Comparison of ENCODE assay signal across 1 cellular context in genomic region chr14:75428230-75429104, GRCh38.
TF ChIP-seq lines count a peak whose summit lies in the region.

No MANE protein-coding gene starts in this region.

TF ChIP-seq in H1, 55 proteins besides CTCF, POLR2A, EP300 and RAD21 (continued from another document):
- no peak for TF ChIP-seq CREB1 (IDR thresholded peaks at IDR 0.05)
- TF ChIP-seq SAP30 (IDR thresholded peaks at IDR 0.05; ENCODE audit: insufficient read depth, insufficient replicate concordance, low read length), result no peak
- no peak for TF ChIP-seq SIX5 (IDR thresholded peaks at IDR 0.05; ENCODE audit: low read depth, low read length)
- no peak for TF ChIP-seq TCF12 (IDR thresholded peaks at IDR 0.05; ENCODE audit: low read depth, low read length)
- no peak for TF ChIP-seq RXRA (IDR thresholded peaks at IDR 0.05; ENCODE audit: insufficient read depth, low read depth, low read length)
- TF ChIP-seq ATF2 (IDR thresholded peaks at IDR 0.05; ENCODE audit: low read length), result no peak
- no peak for TF ChIP-seq MAX (IDR thresholded peaks at IDR 0.05)
- TF ChIP-seq SUZ12 (IDR thresholded peaks at IDR 0.05; ENCODE audit: low read length), result no peak
- no peak for TF ChIP-seq SIRT6 (IDR thresholded peaks at IDR 0.05; ENCODE audit: low read length)
- TF ChIP-seq ATF3 (IDR thresholded peaks at IDR 0.05; ENCODE audit: insufficient read depth, low read depth, low read length), result no peak
- no peak for TF ChIP-seq ASH2L (IDR thresholded peaks at IDR 0.05; ENCODE audit: low read length)
- TF ChIP-seq BRCA1 (IDR thresholded peaks at IDR 0.05; ENCODE audit: low read depth, low read length), result no peak
- TF ChIP-seq GTF2F1 (IDR thresholded peaks at IDR 0.05; ENCODE audit: borderline replicate concordance, low read depth, low read length), result no peak
TF ChIP-seq in H1: peak in this region for 5.
